27 cellular contexts compared by ENCODE assay signal in genomic region chr6:41511443-41512060, GRCh38.
"Had no signal": no experiment of that assay in that cellular context is flagged by ENCODE, and none has a peak within 500 bp of the region (broad histone marks: within the 10 kb centered on the region; RNA-seq: fewer than 3 reads in every experiment).

No MANE protein-coding gene starts in this region.

- DNase-seq: heart left ventricle; islet precursor cell; kidney glomerular epithelial cell; left cardiac atrium; lower lobe of right lung; mammary epithelial cell; mesenchymal stem cell; naive thymus-derived CD8-positive, alpha-beta T cell; occipital lobe; psoas muscle; sigmoid colon; small intestine; spleen; stimulated activated CD4-positive, alpha-beta T cell treated with anti-CD3 and anti-CD28 coated beads, Interleukin-1b, Interleukin-23, amount 100 ng/mL, for 48 hours; stimulated activated CD4-positive, alpha-beta T cell treated with anti-CD3 and anti-CD28 coated beads, Interleukin-2, amount 100 ng/mL, for 48 hours; stimulated activated CD4-positive, alpha-beta T cell treated with anti-CD3 and anti-CD28 coated beads, Interleukin-4, amount 100 ng/mL, for 4 hours; stimulated activated CD8-positive, alpha-beta memory T cell treated with anti-CD3 and anti-CD28 coated beads, Interleukin-4, amount 100 ng/mL, for 48 hours; stimulated activated naive CD4-positive, alpha-beta T cell treated with Interleukin-2 at 50 U/mL for 16 hours; stimulated activated naive CD8-positive, alpha-beta T cell treated with anti-CD3 and anti-CD28 coated beads, Interleukin-15, amount 100 ng/mL, for 72 hours; substantia nigra; transverse colon; upper lobe of left lung had no signal

- H3K27ac ChIP-seq: heart left ventricle, lower lobe of right lung, neutrophil, parathyroid adenoma, psoas muscle, sigmoid colon, spleen, transverse colon, upper lobe of left lung, vagina had no signal

- H3K36me3 ChIP-seq: heart left ventricle, lower lobe of right lung, neutrophil, sigmoid colon, spleen, transverse colon, upper lobe of left lung, vagina had no signal

- H3K27me3 ChIP-seq: sigmoid colon, transverse colon, upper lobe of left lung, vagina had no signal

- ATAC-seq: left cardiac atrium; left lobe of liver; lower lobe of right lung; naive thymus-derived CD8-positive, alpha-beta T cell; psoas muscle; stimulated activated memory B cell treated with anti-CD40 and anti-IgM and Interleukin-4, amounts not matched to agents 10 μg/mL and 1 μg/mL and 100 μg/mL, for 72 hours; stimulated activated naive CD8-positive, alpha-beta T cell treated with anti-CD3 and anti-CD28 coated beads, Interleukin-15, amount 100 ng/mL, for 72 hours had no signal

- H3K4me3 ChIP-seq: heart left ventricle, lower lobe of right lung, psoas muscle, sigmoid colon, spleen, transverse colon, upper lobe of left lung, vagina had no signal

- H3K9me3 ChIP-seq: heart left ventricle, lower lobe of right lung, neutrophil, psoas muscle, sigmoid colon, spleen, transverse colon, upper lobe of left lung, vagina had no signal

- H3K9ac ChIP-seq: parathyroid adenoma had no signal

- FAIRE-seq: small intestine had no signal

- H3K4me1 ChIP-seq: heart left ventricle, lower lobe of right lung, parathyroid adenoma, psoas muscle, vagina had no signal
